In the genomic region with DNA sequence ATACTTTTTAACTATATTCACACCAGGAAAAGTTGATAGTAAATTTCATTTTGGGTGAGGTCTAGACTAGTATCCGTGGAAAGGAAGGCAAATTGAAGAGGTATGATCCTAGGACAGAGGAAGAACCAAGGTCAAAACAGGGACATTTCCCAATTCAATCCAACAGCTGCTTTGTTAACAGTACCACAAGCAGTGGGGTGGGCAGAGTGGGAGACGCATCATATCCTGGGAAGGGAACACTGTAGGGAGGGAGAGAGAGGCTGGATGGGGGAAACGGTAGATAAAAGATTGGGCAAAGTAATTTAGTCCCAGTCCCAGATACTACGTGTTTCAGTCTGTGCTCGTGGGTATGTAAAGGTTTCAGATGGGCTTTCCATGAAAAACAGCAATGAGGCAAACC, we compare ENCODE assay signal across 22 cellular contexts. TPM values are rescaled to one million over a fixed set of nuclear protein-coding genes. Genes with fewer than 3 reads are reported as not detected.
A peak's percentile ranks its signal among the peaks of the same experiment; 100 is the strongest.
DNase-seq lines count a peak whose midpoint lies in the region; ATAC-seq and TF ChIP-seq lines count a peak whose summit lies in the region.
"Had no signal": no experiment of that assay in that cellular context is flagged by ENCODE, and none has a peak within 500 bp of the region (broad histone marks: within the 10 kb centered on the region; RNA-seq: fewer than 3 reads in every experiment).

No MANE protein-coding gene starts in this region.

- no peak overlapping the region for H2AFZ ChIP-seq in H9 (ENCODE audit: low read length)

- H3K36me3 Mint-ChIP-seq in T-helper 17 cell (ENCODE audit: low read depth) (no peaks in the 10 kb centered on the region), H9 (ENCODE audit: insufficient read depth in 1 of 3, low read depth in 3 of 3) (no peaks in the 10 kb centered on the region)

- H3K56ac ChIP-seq in H9 (ENCODE audit: insufficient read length, low read depth, low read length), result no peak overlapping the region

- H2BK5ac ChIP-seq in H9 (ENCODE audit: insufficient read length, low read length), result no peak overlapping the region

- no peaks in the 10 kb centered on the region for H4K20me1 ChIP-seq in H9 (ENCODE audit: control insufficient read depth, insufficient read depth, insufficient read length)

- no peak overlapping the region for H2BK15ac ChIP-seq in H9 (ENCODE audit: low read depth, low read length)

- TF ChIP-seq EP300 in esophagus muscularis mucosa (IDR thresholded peaks at IDR 0.05), result no peak
- TF ChIP-seq EP300 in ovary (IDR thresholded peaks at IDR 0.05), result no peak

- H2BK20ac ChIP-seq in H9 (ENCODE audit: low read depth, low read length, poor library complexity, severe bottlenecking), result no peak overlapping the region

- TF ChIP-seq CTCF in esophagus muscularis mucosa (IDR thresholded peaks at IDR 0.05) (no peak), ovary (IDR thresholded peaks at IDR 0.05) (no peak), thoracic aorta (IDR thresholded peaks at IDR 0.05) (no peak), H9 (conservative IDR thresholded peaks at IDR 0.05) (no peak)

- ATAC-seq in T-helper 17 cell (no peak), thoracic aorta (ENCODE audit: insufficient number of reproducible peaks, low FRiP score, low read depth) (peak; percentile 27), HG03108 (IDR thresholded peaks at IDR 0.05; ENCODE audit: unreplicated experiment) (no peak), HG03571 (IDR thresholded peaks at IDR 0.05; ENCODE audit: unreplicated experiment) (no peak)

- peaks cover 18 to 81% (median 79%) of the 10 kb centered on the region in 4 donors for H3K4me1 ChIP-seq in esophagus muscularis mucosa
- peaks cover 14% of the 10 kb centered on the region for H3K4me1 ChIP-seq in ovary (ENCODE audit: insufficient read depth)
- peaks cover 29 to 77% of the 10 kb centered on the region in 2 donors for H3K4me1 ChIP-seq in thoracic aorta (ENCODE audit: control insufficient read depth in 1 of 2, low read depth in 2 of 2)
- no peaks in the 10 kb centered on the region for H3K4me1 ChIP-seq in H9 (ENCODE audit: insufficient read depth, low read length)

- DNase-seq in T-helper 17 cell, result no peak
- no peak for DNase-seq in esophagus muscularis mucosa (ENCODE audit: extremely low spot score)
- no peak for DNase-seq in ovary
- DNase-seq in thoracic aorta (ENCODE audit: low spot score), result no peak
- DNase-seq in H9, result no peak
- DNase-seq: activated B cell treated with CpG ODN at 0.5 μM for 24 hours; activated CD4-positive, alpha-beta T cell treated with anti-CD3 and anti-CD28 coated beads, Interleukin-2, amount 50 U/mL, for 48 hours; activated CD8-positive, alpha-beta memory T cell treated with anti-CD3 and anti-CD28 coated beads, Interleukin-2, amount 50 U/mL, for 48 hours; activated naive CD8-positive, alpha-beta T cell treated with anti-CD3 and anti-CD28 coated beads for 36 hours; CD4-positive, alpha-beta memory T cell; effector memory CD4-positive, alpha-beta T cell; MG63; NCI-H1417; NCI-H2107; NCI-H510A treated with DMSO at 0.1 percent for 48 hours; NK-92 treated with Interleukin-12 subunit alpha and Interleukin-12 subunit beta, amount 100 ng/mL, for 24 hours; T-helper 9 cell had no signal

- H3K14ac ChIP-seq in H9 (ENCODE audit: insufficient read depth, low read length), result no peak overlapping the region

- H3K4me3 ChIP-seq in esophagus muscularis mucosa (peak overlapping the region in 1 of 4 donors; percentile 1), ovary (no peak overlapping the region), thoracic aorta (peak overlapping the region; percentile 48)
- H3K4me3 ChIP-seq: MG63, SK-N-MC had no signal

- H3K18ac ChIP-seq in H9 (ENCODE audit: insufficient read length, low read depth, low read length), result no peak overlapping the region

- no peaks in the 10 kb centered on the region for H3K36me3 ChIP-seq in esophagus muscularis mucosa
- H3K36me3 ChIP-seq in ovary, result no peaks in the 10 kb centered on the region
- H3K36me3 ChIP-seq in thoracic aorta, result no peaks in the 10 kb centered on the region
- H3K36me3 ChIP-seq: MG63, neutrophil had no signal

- no peak overlapping the region for H2BK120ac ChIP-seq in H9 (ENCODE audit: low read depth, low read length, poor library complexity, severe bottlenecking)

- no peak overlapping the region for H3K4ac ChIP-seq in H9 (ENCODE audit: low read depth, low read length)

- no peak overlapping the region for H3K23ac ChIP-seq in H9 (ENCODE audit: insufficient read length, low read depth, low read length)

- H3K27ac ChIP-seq in esophagus muscularis mucosa (replicated peaks in 1 of 4) (peak overlapping the region; percentile 77 to 88 (median 84)), ovary (peak overlapping the region; percentile 39 to 51), thoracic aorta (peak overlapping the region; percentile 89 to 93), H9 (ENCODE audit: insufficient read length, low read depth, low read length) (no peak overlapping the region)
- H3K27ac ChIP-seq: neutrophil, SK-N-MC had no signal

- TF ChIP-seq POLR2A in esophagus muscularis mucosa (IDR thresholded peaks at IDR 0.05; ENCODE audit: low read depth) (no peak), ovary (IDR thresholded peaks at IDR 0.05) (no peak)

- no peak overlapping the region for H3K9ac ChIP-seq in H9 (ENCODE audit: extremely low read depth, insufficient read length, low read length)

- H3K4me1 Mint-ChIP-seq in T-helper 17 cell (peaks cover 27% of the 10 kb centered on the region), H9 (peaks cover 10% of the 10 kb centered on the region in 2 experiments)

- no peaks in the 10 kb centered on the region for H3K79me1 ChIP-seq in H9 (ENCODE audit: insufficient read depth, low read depth, low read length, poor library complexity, severe bottlenecking)

- no peak overlapping the region for H2AK5ac ChIP-seq in H9 (ENCODE audit: insufficient read length, low read length)

- H4K8ac ChIP-seq in H9 (replicated peaks; ENCODE audit: insufficient read length, low read depth, low read length), result no peak overlapping the region

- no peak overlapping the region for H4K5ac ChIP-seq in H9 (ENCODE audit: insufficient read length, low read depth, low read length)

- H4K91ac ChIP-seq in H9 (ENCODE audit: insufficient read length, low read depth, low read length), result no peak overlapping the region

- intact Hi-C loops in esophagus muscularis mucosa (cut with DNase I) (no loop called here), ovary (cut with DNase I) (no loop called here)

- 64% methylated on average over 5 of the region's 5 CpGs for WGBS in esophagus muscularis mucosa
- 75 to 79% (median 77%) methylated on average over 5 of the region's 5 CpGs for WGBS in ovary, 3 donors
- no CpG with 5 or more reads among the region's 5 CpGs for WGBS in H9 (ENCODE audit: extremely low coverage, insufficient read length, low lambda C conversion rate)

- no peak overlapping the region for H3K4me2 ChIP-seq in H9 (ENCODE audit: insufficient read depth, insufficient read length, low read length)

- no peaks in the 10 kb centered on the region for H3K27me3 ChIP-seq in esophagus muscularis mucosa
- no peaks in the 10 kb centered on the region for H3K27me3 ChIP-seq in ovary
- no peaks in the 10 kb centered on the region for H3K27me3 ChIP-seq in thoracic aorta (replicated peaks; ENCODE audit: insufficient read depth)
- H3K27me3 ChIP-seq in H9 (ENCODE audit: insufficient read depth, low read length), result no peaks in the 10 kb centered on the region
- H3K27me3 ChIP-seq: MG63, neutrophil had no signal

- H3K27me3 Mint-ChIP-seq in T-helper 17 cell, result no peaks in the 10 kb centered on the region
- no peaks in the 10 kb centered on the region for H3K27me3 Mint-ChIP-seq in H9 (ENCODE audit: low read depth)
- H3K27me3 Mint-ChIP-seq: activated B cell treated with CpG ODN at 0.5 μM for 24 hours; activated naive CD8-positive, alpha-beta T cell treated with anti-CD3 and anti-CD28 coated beads for 36 hours; CD4-positive, alpha-beta memory T cell had no signal

- H3K9me3 Mint-ChIP-seq in H9, result no peaks in the 10 kb centered on the region

- H3K4me3 Mint-ChIP-seq in T-helper 17 cell (peak overlapping the region; percentile 60), H9 (no peak overlapping the region)
- H3K4me3 Mint-ChIP-seq: activated B cell treated with CpG ODN at 0.5 μM for 24 hours; activated naive CD8-positive, alpha-beta T cell treated with anti-CD3 and anti-CD28 coated beads for 36 hours; CD4-positive, alpha-beta memory T cell had no signal

- H3K9me3 ChIP-seq in T-helper 17 cell (ENCODE audit: control insufficient read depth, low read length, poor library complexity, severe bottlenecking), result no peaks in the 10 kb centered on the region
- no peaks in the 10 kb centered on the region for H3K9me3 ChIP-seq in esophagus muscularis mucosa
- H3K9me3 ChIP-seq in ovary, result no peaks in the 10 kb centered on the region
- H3K9me3 ChIP-seq in thoracic aorta, result no peaks in the 10 kb centered on the region
- no peaks in the 10 kb centered on the region for H3K9me3 ChIP-seq in H9 (ENCODE audit: control insufficient read depth, low read depth, low read length)
- H3K9me3 ChIP-seq: MG63 had no signal

- H3K79me2 ChIP-seq in H9 (ENCODE audit: insufficient read depth, low read length), result no peaks in the 10 kb centered on the region

- H3K27ac Mint-ChIP-seq in T-helper 17 cell, result peak overlapping the region; percentile 84
- H3K27ac Mint-ChIP-seq in H9, result no peak overlapping the region
- H3K27ac Mint-ChIP-seq: activated B cell treated with CpG ODN at 0.5 μM for 24 hours; activated naive CD8-positive, alpha-beta T cell treated with anti-CD3 and anti-CD28 coated beads for 36 hours; activated T-helper 2 cell treated with anti-CD3 and anti-CD28 coated beads, Interferon-gamma antibody, Interleukin-2, Interleukin-4, amounts not matched to agents 10 μg/mL and 5 μg/mL and 100 μg/mL, durations not matched to agents 14 hours and 24 hours and 36 hours had no signal

- H3T11ph ChIP-seq in H9 (ENCODE audit: low read length), result no peak overlapping the region

- no peak overlapping the region for H2BK12ac ChIP-seq in H9 (ENCODE audit: insufficient read length, low read depth, low read length)

- H3K23me2 ChIP-seq in H9 (ENCODE audit: insufficient read length, low read depth, low read length, poor library complexity, severe bottlenecking), result no peaks in the 10 kb centered on the region

RNA-seq across cellular contexts. Expression of gene FAS, which starts 9.2 kb away (rescaled TPM):
- 10 to 100 TPM; 80.0 to 82.8 TPM for total RNA-seq in T-helper 17 cell
- total RNA-seq in esophagus muscularis mucosa, result 10 to 100 TPM; 16.6 to 27.5 (median 18.7) TPM
- 10 to 100 TPM; 41.4 to 75.9 (median 46.5) TPM for total RNA-seq in ovary
- polyA plus RNA-seq in ovary, result 10 to 100 TPM; 33.1 to 35.0 TPM
- total RNA-seq in thoracic aorta, result 10 to 100 TPM; 24.0 to 32.6 TPM
- total RNA-seq in H9 (2021), result 3.0 and 3.1 TPM in 2 replicates

RNA-seq across cellular contexts. Expression of gene ACTA2, which starts 28.9 kb away (rescaled TPM):
- total RNA-seq in T-helper 17 cell (1 to 10 TPM; 3.8 to 4.6 TPM), esophagus muscularis mucosa (1,000 to 10,000 TPM; 6,391 to 8,723 (median 8,539) TPM), ovary (1,000 to 10,000 TPM in 2 of 7 donors, 100 to 1,000 TPM in 5; 154 to 1,797 (median 461) TPM), thoracic aorta (over 10,000 TPM in 1 of 2 donors, 1,000 to 10,000 TPM in 1; 4,797 to 12,240 TPM), H9 (2021) (2.3 and 2.4 TPM in 2 replicates)
- polyA plus RNA-seq in ovary, result 1,000 to 10,000 TPM in 1 of 2 donors, 100 to 1,000 TPM in 1; 777 to 5,219 TPM

Comparison
In these comparisons a context has a peak if more than half of its experiments do, and no peak if none do; other contexts are left out.
1. RNA of gene ACTA2, which starts 28.9 kb away (total RNA-seq): 4,797 to 12,240 TPM in thoracic aorta, 6,391 to 8,723 TPM in esophagus muscularis mucosa and 154 to 1,797 TPM in ovary; 3.8 to 4.6 TPM in T-helper 17 cell and 2.3 to 2.4 TPM in H9; every median in the first group is over 10 times any median in the second.